2 cellular contexts compared by ENCODE assay signal in genomic region chr9:122376791-122377190, GRCh38.
TF ChIP-seq lines count a peak whose summit lies in the region.

No MANE protein-coding gene starts in this region.

TF ChIP-seq in A549, 52 proteins besides CTCF, POLR2A, EP300 and RAD21:
- TF ChIP-seq CHD4 (IDR thresholded peaks at IDR 0.05; ENCODE audit: borderline replicate concordance) (no peak), FOSB (CRISPR knock-in tag; IDR thresholded peaks at IDR 0.05) (no peak), ELK1 (IDR thresholded peaks at IDR 0.05; ENCODE audit: low read depth, low read length) (no peak), HOXA7 (CRISPR knock-in tag; IDR thresholded peaks at IDR 0.05) (no peak), GATA3 (IDR thresholded peaks at IDR 0.05; ENCODE audit: borderline replicate concordance) (no peak), FOXS1 (CRISPR knock-in tag; IDR thresholded peaks at IDR 0.05) (no peak), NPAS2 (CRISPR knock-in tag; IDR thresholded peaks at IDR 0.05; ENCODE audit: borderline replicate concordance) (no peak), PHF8 (IDR thresholded peaks at IDR 0.05; ENCODE audit: borderline replicate concordance, low read depth) (no peak), HOXB5 (CRISPR knock-in tag; IDR thresholded peaks at IDR 0.05) (no peak), FOSL2 (IDR thresholded peaks at IDR 0.05) (no peak), FOSL2 (CRISPR knock-in tag; IDR thresholded peaks at IDR 0.05) (no peak), MYC (IDR thresholded peaks at IDR 0.05; ENCODE audit: borderline replicate concordance, low read length) (no peak), BHLHE40 (IDR thresholded peaks at IDR 0.05; ENCODE audit: low read depth, low read length) (no peak), TFCP2L1 (CRISPR knock-in tag; IDR thresholded peaks at IDR 0.05) (no peak), RNF2 (IDR thresholded peaks at IDR 0.05; ENCODE audit: borderline replicate concordance, low read depth) (no peak), KDM5A (IDR thresholded peaks at IDR 0.05) (no peak), E2F6 (IDR thresholded peaks at IDR 0.05; ENCODE audit: borderline replicate concordance, low read depth) (no peak), HDAC2 (IDR thresholded peaks at IDR 0.05) (no peak), NR3C1 (IDR thresholded peaks at IDR 0.05) (no peak), JUN (IDR thresholded peaks at IDR 0.05) (no peak), REST (IDR thresholded peaks at IDR 0.05) (no peak)

TF ChIP-seq in HCT116, 20 proteins besides CTCF, POLR2A, EP300 and RAD21:
- no peak for TF ChIP-seq ZBTB33 (IDR thresholded peaks at IDR 0.05; ENCODE audit: extremely low read depth, insufficient replicate concordance, low read length)
- no peak for TF ChIP-seq REST (IDR thresholded peaks at IDR 0.05; ENCODE audit: low read depth)
- TF ChIP-seq EZH2 (IDR thresholded peaks at IDR 0.05): no peak
- no peak for TF ChIP-seq TCF7L2 (IDR thresholded peaks at IDR 0.05; ENCODE audit: borderline replicate concordance, extremely low read depth, insufficient read depth, insufficient read length)
- no peak for TF ChIP-seq POLR2AphosphoS5 (IDR thresholded peaks at IDR 0.05; ENCODE audit: low read depth, low read length)
- TF ChIP-seq ZNF274 (IDR thresholded peaks at IDR 0.05; ENCODE audit: low read depth, low read length): no peak
- TF ChIP-seq SIN3A (IDR thresholded peaks at IDR 0.05; ENCODE audit: low read depth): no peak
- no peak for TF ChIP-seq ELF1 (IDR thresholded peaks at IDR 0.05; ENCODE audit: borderline replicate concordance, low read depth)
- TF ChIP-seq CBX3 (IDR thresholded peaks at IDR 0.05; ENCODE audit: low read depth): no peak
- no peak for TF ChIP-seq JUND (IDR thresholded peaks at IDR 0.05)
- TF ChIP-seq CEBPB (IDR thresholded peaks at IDR 0.05; ENCODE audit: low read depth): no peak
- no peak for TF ChIP-seq EZH2phosphoT487 (IDR thresholded peaks at IDR 0.05; ENCODE audit: borderline replicate concordance)
- TF ChIP-seq SRF (IDR thresholded peaks at IDR 0.05; ENCODE audit: low read depth): no peak
TF ChIP-seq in HCT116: peak in this region for 0.
